Comparison of ENCODE assay signal across 1 cellular context in the genomic region with DNA sequence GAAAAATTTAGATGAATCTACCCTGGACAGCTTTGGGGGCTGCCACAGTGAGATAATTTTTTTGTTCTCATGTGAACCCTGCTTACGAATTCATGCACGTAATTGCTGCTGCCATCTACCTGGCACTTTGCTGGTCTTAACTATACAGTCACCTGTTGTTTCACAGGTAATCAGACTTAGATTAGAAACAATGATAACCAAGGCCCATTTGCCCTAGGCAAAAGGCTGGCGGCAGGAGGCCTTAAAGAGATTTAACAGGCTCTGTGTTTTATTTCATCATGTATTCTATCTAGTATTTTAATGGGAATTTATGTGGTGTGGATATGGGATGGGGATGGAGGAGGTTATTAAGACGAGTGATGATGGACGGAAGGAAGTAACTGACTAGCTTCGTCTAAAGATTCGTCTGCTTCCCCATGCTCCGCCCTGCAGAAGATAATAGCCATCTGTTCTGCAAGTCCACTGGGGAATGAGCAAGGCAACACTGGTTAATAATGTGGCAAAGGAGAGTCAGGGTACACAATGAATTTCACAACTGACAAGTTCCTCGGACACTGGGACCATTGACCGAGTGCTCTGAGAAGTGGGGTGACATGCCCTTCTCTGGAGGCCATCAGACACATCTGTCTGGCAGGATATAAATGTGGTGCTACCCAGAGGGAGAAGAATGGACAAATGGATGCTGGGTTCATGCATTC.
TF ChIP-seq lines count a peak whose summit lies in the region.

No MANE protein-coding gene starts in this region.

TF ChIP-seq in HepG2, 621 proteins besides CTCF, POLR2A, EP300 and RAD21 (continued from another document):
- TF ChIP-seq, protein P1, sequence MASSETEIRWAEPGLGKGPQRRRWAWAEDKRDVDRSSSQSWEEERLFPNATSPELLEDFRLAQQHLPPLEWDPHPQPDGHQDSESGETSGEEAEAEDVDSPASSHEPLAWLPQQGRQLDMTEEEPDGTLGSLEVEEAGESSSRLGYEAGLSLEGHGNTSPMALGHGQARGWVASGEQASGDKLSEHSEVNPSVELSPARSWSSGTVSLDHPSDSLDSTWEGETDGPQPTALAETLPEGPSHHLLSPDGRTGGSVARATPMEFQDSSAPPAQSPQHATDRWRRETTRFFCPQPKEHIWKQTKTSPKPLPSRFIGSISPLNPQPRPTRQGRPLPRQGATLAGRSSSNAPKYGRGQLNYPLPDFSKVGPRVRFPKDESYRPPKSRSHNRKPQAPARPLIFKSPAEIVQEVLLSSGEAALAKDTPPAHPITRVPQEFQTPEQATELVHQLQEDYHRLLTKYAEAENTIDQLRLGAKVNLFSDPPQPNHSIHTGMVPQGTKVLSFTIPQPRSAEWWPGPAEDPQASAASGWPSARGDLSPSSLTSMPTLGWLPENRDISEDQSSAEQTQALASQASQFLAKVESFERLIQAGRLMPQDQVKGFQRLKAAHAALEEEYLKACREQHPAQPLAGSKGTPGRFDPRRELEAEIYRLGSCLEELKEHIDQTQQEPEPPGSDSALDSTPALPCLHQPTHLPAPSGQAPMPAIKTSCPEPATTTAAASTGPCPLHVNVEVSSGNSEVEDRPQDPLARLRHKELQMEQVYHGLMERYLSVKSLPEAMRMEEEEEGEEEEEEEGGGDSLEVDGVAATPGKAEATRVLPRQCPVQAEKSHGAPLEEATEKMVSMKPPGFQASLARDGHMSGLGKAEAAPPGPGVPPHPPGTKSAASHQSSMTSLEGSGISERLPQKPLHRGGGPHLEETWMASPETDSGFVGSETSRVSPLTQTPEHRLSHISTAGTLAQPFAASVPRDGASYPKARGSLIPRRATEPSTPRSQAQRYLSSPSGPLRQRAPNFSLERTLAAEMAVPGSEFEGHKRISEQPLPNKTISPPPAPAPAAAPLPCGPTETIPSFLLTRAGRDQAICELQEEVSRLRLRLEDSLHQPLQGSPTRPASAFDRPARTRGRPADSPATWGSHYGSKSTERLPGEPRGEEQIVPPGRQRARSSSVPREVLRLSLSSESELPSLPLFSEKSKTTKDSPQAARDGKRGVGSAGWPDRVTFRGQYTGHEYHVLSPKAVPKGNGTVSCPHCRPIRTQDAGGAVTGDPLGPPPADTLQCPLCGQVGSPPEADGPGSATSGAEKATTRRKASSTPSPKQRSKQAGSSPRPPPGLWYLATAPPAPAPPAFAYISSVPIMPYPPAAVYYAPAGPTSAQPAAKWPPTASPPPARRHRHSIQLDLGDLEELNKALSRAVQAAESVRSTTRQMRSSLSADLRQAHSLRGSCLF (CRISPR knock-in tag; IDR thresholded peaks at IDR 0.05; ENCODE audit: borderline replicate concordance): no peak
- TF ChIP-seq BHLHE40 (IDR thresholded peaks at IDR 0.05; ENCODE audit: low read length): no peak
- TF ChIP-seq SMAD9 (CRISPR knock-in tag; IDR thresholded peaks at IDR 0.05): no peak
- TF ChIP-seq, protein P2, sequence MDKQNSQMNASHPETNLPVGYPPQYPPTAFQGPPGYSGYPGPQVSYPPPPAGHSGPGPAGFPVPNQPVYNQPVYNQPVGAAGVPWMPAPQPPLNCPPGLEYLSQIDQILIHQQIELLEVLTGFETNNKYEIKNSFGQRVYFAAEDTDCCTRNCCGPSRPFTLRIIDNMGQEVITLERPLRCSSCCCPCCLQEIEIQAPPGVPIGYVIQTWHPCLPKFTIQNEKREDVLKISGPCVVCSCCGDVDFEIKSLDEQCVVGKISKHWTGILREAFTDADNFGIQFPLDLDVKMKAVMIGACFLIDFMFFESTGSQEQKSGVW (CRISPR knock-in tag; IDR thresholded peaks at IDR 0.05; ENCODE audit: borderline replicate concordance): no peak
- TF ChIP-seq, protein P3, sequence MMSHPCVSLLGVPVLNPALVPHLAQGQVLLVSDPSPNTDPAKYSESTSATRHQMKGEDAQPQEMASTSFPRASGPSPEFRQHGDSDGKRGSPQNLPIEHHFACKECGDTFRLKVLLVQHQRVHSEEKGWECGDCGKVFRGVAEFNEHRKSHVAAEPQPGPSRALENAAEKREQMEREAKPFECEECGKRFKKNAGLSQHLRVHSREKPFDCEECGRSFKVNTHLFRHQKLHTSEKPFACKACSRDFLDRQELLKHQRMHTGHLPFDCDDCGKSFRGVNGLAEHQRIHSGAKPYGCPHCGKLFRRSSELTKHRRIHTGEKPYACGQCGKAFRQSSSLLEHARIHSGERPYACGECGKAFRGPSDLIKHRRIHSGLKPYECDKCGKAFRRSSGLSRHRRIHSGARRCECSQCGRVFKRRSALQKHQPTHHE (CRISPR knock-in tag; IDR thresholded peaks at IDR 0.05; ENCODE audit: borderline replicate concordance): no peak
- TF ChIP-seq SMAD1 (CRISPR knock-in tag; IDR thresholded peaks at IDR 0.05; ENCODE audit: borderline replicate concordance, low read depth): no peak
- TF ChIP-seq, protein P4, sequence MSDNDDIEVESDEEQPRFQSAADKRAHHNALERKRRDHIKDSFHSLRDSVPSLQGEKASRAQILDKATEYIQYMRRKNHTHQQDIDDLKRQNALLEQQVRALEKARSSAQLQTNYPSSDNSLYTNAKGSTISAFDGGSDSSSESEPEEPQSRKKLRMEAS (IDR thresholded peaks at IDR 0.05): no peak
- no peak for TF ChIP-seq GABPA (IDR thresholded peaks at IDR 0.05; ENCODE audit: low read depth, low read length)
- no peak for TF ChIP-seq GABPA (CRISPR knock-in tag; IDR thresholded peaks at IDR 0.05; ENCODE audit: low read depth)
- no peak for TF ChIP-seq JDP2 (CRISPR knock-in tag; IDR thresholded peaks at IDR 0.05; ENCODE audit: borderline replicate concordance)
